In genomic region chr2:66329081-66329605, GRCh38 we compare ENCODE assay signal across 9 cellular contexts.
"Had no signal": no experiment of that assay in that cellular context is flagged by ENCODE, and none has a peak within 500 bp of the region (broad histone marks: within the 10 kb centered on the region; RNA-seq: fewer than 3 reads in every experiment).

No MANE protein-coding gene starts in this region.

- H3K9ac ChIP-seq: GM23248 had no signal

- H3K27ac Mint-ChIP-seq: HFFc6, IgD-negative memory B cell had no signal

- H3K36me3 Mint-ChIP-seq: IgD-negative memory B cell had no signal

- H2AFZ ChIP-seq: GM23248 had no signal

- H3K36me3 ChIP-seq: HAP-1 had no signal

- H3K4me3 ChIP-seq: GM23248, HAP-1 had no signal

- H3K27ac ChIP-seq: GM23248, HL-60 had no signal

- H3K9me3 Mint-ChIP-seq: HFFc6 had no signal

- FAIRE-seq: HepG2 had no signal

- H3K4me3 Mint-ChIP-seq: HFFc6, IgD-negative memory B cell had no signal

- H3K9me3 ChIP-seq: HAP-1 had no signal

- ATAC-seq: HCT116, HepG2 had no signal

- DNase-seq: GM23248, H7, HFFc6, KBM-7 had no signal

- H3K4me1 ChIP-seq: HAP-1 had no signal
